Comparison of ENCODE assay signal across 11 cellular contexts in the genomic region with DNA sequence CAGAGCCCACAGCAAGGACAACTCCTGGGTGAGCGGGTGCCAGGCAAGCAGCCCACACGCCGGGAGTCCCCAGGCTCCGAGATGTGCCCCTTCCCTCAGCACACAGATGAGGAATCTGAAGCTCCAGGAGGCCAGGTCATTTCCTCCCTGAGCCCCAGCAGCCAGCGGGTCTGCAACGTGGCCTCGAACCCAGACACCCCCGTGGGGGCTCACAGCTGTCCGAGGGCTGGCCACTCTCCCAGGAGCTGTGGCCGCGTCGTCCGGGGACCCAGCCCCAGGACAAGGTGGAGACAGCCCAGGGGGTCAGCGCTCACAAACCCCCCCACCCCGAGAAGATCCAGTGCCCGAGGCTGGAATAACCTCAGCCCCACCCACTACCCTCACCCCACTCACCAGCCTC. TPM values are rescaled to one million over a fixed set of nuclear protein-coding genes. Genes with fewer than 3 reads are reported as not detected.
"Had no signal": no experiment of that assay in that cellular context is flagged by ENCODE, and none has a peak within 500 bp of the region (broad histone marks: within the 10 kb centered on the region; RNA-seq: fewer than 3 reads in every experiment).

No MANE protein-coding gene starts in this region.

- H3K9ac ChIP-seq: KMS-11 had no signal

- H3K4me3 ChIP-seq: GM23338, HAP-1 had no signal

- H3K27ac ChIP-seq: HL-60, KMS-11 had no signal

- H3K9me3 ChIP-seq: HAP-1 had no signal

- H3K4me1 Mint-ChIP-seq: GM23338 had no signal

- H3K9me3 Mint-ChIP-seq: GM23338, HFFc6 had no signal

- H3K27ac Mint-ChIP-seq: GM23338, HFFc6 had no signal

- FAIRE-seq: H1, H54 had no signal

- H3K4me3 Mint-ChIP-seq: GM23338, HFFc6 had no signal

- DNase-seq: HFFc6, IMR-90, KBM-7 had no signal

- H3K4me1 ChIP-seq: HAP-1 had no signal

- H3K36me3 ChIP-seq: HAP-1 had no signal

- H3K4me2 ChIP-seq: GM23338, KMS-11 had no signal

- H2AFZ ChIP-seq: GM23338 had no signal

- ATAC-seq: HCT116 had no signal

RNA-seq across cellular contexts. Expression of gene C1QTNF8, which starts 17.4 kb away (rescaled TPM):
- total RNA-seq: GM23338, H1, HFFc6, HT1080, IMR-90 had no signal
- polyA plus RNA-seq: GM23338, H1, IMR-90 had no signal

RNA-seq across cellular contexts. Expression of gene CACNA1H, which starts 39.4 kb away (rescaled TPM):
- total RNA-seq: HT1080 had no signal

RNA-seq across cellular contexts. Expression of gene SSTR5, which starts 40.9 kb away (rescaled TPM):
- total RNA-seq: HFFc6, HT1080, IMR-90 had no signal
- polyA plus RNA-seq: IMR-90 had no signal
